ENCODE assay signal across 1 cellular context in the genomic region with DNA sequence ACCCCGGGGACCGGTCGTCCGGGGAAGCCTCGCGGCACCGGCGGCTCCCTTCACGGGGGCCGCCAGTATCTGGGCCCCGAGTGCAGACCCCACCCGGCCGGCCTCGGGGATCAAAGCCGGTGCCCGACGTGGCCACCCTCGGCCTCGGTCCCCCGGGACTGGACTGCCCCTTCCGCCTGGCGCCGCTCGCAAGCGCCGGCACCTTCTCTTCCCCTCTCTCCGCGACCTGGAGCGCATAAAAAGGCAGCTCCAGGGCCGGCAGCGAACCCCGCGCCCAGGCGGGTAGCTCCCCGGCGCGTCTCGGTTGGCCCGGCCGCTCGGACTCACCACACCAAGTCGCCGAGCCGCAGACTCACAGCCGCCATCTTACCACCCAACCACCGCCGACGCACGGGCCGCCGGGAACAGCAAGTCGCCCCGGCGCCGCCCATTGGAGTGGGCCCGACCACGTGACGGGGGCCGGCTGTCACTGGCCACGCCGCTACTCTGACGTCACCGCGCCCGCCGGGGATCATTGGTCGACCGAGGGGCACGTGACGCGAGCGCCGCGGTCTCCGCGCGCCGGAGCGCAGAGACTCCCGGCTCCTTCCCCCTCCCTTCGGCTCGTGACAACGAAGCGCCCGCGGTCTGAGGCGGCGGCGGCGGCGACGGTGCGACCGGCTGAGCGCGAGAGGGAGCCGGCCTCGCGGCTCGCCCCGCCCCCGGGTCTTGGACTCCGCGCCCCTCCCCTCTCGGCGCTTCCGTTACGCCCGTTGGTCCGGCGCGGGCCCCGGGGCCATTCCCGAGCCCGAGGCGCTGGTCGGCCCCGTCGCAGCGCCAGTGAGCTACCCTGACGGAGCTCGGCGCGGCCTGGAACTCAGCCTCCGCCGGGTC.
TF ChIP-seq lines count a peak whose summit lies in the region.

Gene GLYR1 (minus strand): TSS at position 388 of the 873 bp plus-strand sequence. CDS start 23 bp downstream, at position 365.
Gene UBN1 (plus strand): TSS at position 581 of the 873 bp plus-strand sequence. CDS start 5,437 bp downstream, outside the sequence.

TF ChIP-seq in HEK293, 187 proteins besides CTCF, POLR2A, EP300 and RAD21 (continued from another document and continues in another):
- TF ChIP-seq, protein P1, sequence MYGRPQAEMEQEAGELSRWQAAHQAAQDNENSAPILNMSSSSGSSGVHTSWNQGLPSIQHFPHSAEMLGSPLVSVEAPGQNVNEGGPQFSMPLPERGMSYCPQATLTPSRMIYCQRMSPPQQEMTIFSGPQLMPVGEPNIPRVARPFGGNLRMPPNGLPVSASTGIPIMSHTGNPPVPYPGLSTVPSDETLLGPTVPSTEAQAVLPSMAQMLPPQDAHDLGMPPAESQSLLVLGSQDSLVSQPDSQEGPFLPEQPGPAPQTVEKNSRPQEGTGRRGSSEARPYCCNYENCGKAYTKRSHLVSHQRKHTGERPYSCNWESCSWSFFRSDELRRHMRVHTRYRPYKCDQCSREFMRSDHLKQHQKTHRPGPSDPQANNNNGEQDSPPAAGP (tag by site-specific recombination; IDR thresholded peaks at IDR 0.05) = peak; percentile 65
- TF ChIP-seq, protein P2, sequence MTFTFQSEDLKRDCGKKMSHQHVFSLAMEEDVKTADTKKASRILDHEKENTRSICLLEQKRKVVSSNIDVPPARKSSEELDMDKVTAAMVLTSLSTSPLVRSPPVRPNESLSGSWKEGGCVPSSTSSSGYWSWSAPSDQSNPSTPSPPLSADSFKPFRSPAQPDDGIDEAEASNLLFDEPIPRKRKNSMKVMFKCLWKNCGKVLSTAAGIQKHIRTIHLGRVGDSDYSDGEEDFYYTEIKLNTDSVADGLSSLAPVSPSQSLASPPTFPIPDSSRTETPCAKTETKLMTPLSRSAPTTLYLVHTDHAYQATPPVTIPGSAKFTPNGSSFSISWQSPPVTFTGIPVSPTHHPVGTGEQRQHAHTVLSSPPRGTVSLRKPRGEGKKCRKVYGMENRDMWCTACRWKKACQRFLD (tag by site-specific recombination; IDR thresholded peaks at IDR 0.05) = peak; percentile 40; the same call in 1 of the 2 replicates
- TF ChIP-seq ZBTB48 (tag by site-specific recombination; IDR thresholded peaks at IDR 0.05) = 0 out of 2 replicates have a peak, but pooled peaks have one; percentile 20
- 0 out of 2 replicates have a peak, but pooled peaks have one; percentile 16 for TF ChIP-seq KLF10 (tag by site-specific recombination; IDR thresholded peaks at IDR 0.05)
- no peak for TF ChIP-seq ZNF311 (tag by site-specific recombination; IDR thresholded peaks at IDR 0.05; ENCODE audit: borderline replicate concordance)
- TF ChIP-seq ZNF335 (tag by site-specific recombination; conservative IDR thresholded peaks at IDR 0.05) = peak; percentile 92
- TF ChIP-seq ZNF2 (tag by site-specific recombination; IDR thresholded peaks at IDR 0.05) = peak; percentile 48; the same call in 1 of the 2 replicates
- no peak for TF ChIP-seq ZNF830 (tag by site-specific recombination; IDR thresholded peaks at IDR 0.05; ENCODE audit: low read depth)
- no peak for TF ChIP-seq ZNF362 (tag by site-specific recombination; IDR thresholded peaks at IDR 0.05)
- peak; percentile 12; the same call in 1 of the 2 replicates for TF ChIP-seq ZBTB8A (tag by site-specific recombination; IDR thresholded peaks at IDR 0.05)
- TF ChIP-seq MEIS1 (CRISPR knock-in tag; IDR thresholded peaks at IDR 0.05; ENCODE audit: borderline replicate concordance) = no peak
- TF ChIP-seq, protein P3, sequence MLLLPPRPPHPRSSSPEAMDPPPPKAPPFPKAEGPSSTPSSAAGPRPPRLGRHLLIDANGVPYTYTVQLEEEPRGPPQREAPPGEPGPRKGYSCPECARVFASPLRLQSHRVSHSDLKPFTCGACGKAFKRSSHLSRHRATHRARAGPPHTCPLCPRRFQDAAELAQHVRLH (tag by site-specific recombination; IDR thresholded peaks at IDR 0.05) = peak; percentile 38; the same call in 1 of the 2 replicates
- peak; percentile 95 for TF ChIP-seq ZNF76 (tag by site-specific recombination; IDR thresholded peaks at IDR 0.05; ENCODE audit: borderline replicate concordance, low read depth)
- peak; percentile 67 for TF ChIP-seq SP3 (tag by site-specific recombination; IDR thresholded peaks at IDR 0.05)
- TF ChIP-seq ZBTB17 (tag by site-specific recombination; IDR thresholded peaks at IDR 0.05) = peak; percentile 67
- TF ChIP-seq, protein P4, sequence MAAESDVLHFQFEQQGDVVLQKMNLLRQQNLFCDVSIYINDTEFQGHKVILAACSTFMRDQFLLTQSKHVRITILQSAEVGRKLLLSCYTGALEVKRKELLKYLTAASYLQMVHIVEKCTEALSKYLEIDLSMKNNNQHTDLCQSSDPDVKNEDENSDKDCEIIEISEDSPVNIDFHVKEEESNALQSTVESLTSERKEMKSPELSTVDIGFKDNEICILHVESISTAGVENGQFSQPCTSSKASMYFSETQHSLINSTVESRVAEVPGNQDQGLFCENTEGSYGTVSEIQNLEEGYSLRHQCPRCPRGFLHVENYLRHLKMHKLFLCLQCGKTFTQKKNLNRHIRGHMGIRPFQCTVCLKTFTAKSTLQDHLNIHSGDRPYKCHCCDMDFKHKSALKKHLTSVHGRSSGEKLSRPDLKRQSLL (tag by site-specific recombination; IDR thresholded peaks at IDR 0.05) = no peak
- peak; percentile 81 for TF ChIP-seq ZBTB26 (tag by site-specific recombination; optimal IDR thresholded peaks at IDR 0.05)
- no peak for TF ChIP-seq ZNF155 (tag by site-specific recombination; IDR thresholded peaks at IDR 0.05)
- TF ChIP-seq, protein P5, sequence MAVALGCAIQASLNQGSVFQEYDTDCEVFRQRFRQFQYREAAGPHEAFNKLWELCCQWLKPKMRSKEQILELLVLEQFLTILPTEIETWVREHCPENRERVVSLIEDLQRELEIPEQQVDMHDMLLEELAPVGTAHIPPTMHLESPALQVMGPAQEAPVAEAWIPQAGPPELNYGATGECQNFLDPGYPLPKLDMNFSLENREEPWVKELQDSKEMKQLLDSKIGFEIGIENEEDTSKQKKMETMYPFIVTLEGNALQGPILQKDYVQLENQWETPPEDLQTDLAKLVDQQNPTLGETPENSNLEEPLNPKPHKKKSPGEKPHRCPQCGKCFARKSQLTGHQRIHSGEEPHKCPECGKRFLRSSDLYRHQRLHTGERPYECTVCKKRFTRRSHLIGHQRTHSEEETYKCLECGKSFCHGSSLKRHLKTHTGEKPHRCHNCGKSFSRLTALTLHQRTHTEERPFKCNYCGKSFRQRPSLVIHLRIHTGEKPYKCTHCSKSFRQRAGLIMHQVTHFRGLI (tag by site-specific recombination; IDR thresholded peaks at IDR 0.05) = peak; percentile 50; the same call in 1 of the 2 replicates
- TF ChIP-seq ZFP41 (tag by site-specific recombination; IDR thresholded peaks at IDR 0.05; ENCODE audit: borderline replicate concordance) = no peak
- peak; percentile 74 for TF ChIP-seq ZFHX2 (tag by site-specific recombination; conservative IDR thresholded peaks at IDR 0.05)
- no peak for TF ChIP-seq ZNF26 (tag by site-specific recombination; IDR thresholded peaks at IDR 0.05)
- TF ChIP-seq, protein P6, sequence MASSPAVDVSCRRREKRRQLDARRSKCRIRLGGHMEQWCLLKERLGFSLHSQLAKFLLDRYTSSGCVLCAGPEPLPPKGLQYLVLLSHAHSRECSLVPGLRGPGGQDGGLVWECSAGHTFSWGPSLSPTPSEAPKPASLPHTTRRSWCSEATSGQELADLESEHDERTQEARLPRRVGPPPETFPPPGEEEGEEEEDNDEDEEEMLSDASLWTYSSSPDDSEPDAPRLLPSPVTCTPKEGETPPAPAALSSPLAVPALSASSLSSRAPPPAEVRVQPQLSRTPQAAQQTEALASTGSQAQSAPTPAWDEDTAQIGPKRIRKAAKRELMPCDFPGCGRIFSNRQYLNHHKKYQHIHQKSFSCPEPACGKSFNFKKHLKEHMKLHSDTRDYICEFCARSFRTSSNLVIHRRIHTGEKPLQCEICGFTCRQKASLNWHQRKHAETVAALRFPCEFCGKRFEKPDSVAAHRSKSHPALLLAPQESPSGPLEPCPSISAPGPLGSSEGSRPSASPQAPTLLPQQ (tag by site-specific recombination; IDR thresholded peaks at IDR 0.05) = peak; percentile 84
- no peak for TF ChIP-seq ZIC2 (tag by site-specific recombination; IDR thresholded peaks at IDR 0.05)
- TF ChIP-seq GLIS2 (tag by site-specific recombination; IDR thresholded peaks at IDR 0.05) = peak; percentile 65; the same call in 1 of the 2 replicates
- peak; percentile 90 for TF ChIP-seq YY1 (tag by site-specific recombination; IDR thresholded peaks at IDR 0.05)
- TF ChIP-seq, protein P7, sequence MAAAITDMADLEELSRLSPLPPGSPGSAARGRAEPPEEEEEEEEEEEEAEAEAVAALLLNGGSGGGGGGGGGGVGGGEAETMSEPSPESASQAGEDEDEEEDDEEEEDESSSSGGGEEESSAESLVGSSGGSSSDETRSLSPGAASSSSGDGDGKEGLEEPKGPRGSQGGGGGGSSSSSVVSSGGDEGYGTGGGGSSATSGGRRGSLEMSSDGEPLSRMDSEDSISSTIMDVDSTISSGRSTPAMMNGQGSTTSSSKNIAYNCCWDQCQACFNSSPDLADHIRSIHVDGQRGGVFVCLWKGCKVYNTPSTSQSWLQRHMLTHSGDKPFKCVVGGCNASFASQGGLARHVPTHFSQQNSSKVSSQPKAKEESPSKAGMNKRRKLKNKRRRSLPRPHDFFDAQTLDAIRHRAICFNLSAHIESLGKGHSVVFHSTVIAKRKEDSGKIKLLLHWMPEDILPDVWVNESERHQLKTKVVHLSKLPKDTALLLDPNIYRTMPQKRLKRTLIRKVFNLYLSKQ (tag by site-specific recombination; IDR thresholded peaks at IDR 0.05; ENCODE audit: borderline replicate concordance) = no peak
- peak; percentile 32; the same call in 1 of the 2 replicates for TF ChIP-seq ZNF596 (tag by site-specific recombination; IDR thresholded peaks at IDR 0.05)
- TF ChIP-seq ZNF292 (tag by site-specific recombination; IDR thresholded peaks at IDR 0.05; ENCODE audit: borderline replicate concordance, low read depth) = no peak
- TF ChIP-seq, protein P8, sequence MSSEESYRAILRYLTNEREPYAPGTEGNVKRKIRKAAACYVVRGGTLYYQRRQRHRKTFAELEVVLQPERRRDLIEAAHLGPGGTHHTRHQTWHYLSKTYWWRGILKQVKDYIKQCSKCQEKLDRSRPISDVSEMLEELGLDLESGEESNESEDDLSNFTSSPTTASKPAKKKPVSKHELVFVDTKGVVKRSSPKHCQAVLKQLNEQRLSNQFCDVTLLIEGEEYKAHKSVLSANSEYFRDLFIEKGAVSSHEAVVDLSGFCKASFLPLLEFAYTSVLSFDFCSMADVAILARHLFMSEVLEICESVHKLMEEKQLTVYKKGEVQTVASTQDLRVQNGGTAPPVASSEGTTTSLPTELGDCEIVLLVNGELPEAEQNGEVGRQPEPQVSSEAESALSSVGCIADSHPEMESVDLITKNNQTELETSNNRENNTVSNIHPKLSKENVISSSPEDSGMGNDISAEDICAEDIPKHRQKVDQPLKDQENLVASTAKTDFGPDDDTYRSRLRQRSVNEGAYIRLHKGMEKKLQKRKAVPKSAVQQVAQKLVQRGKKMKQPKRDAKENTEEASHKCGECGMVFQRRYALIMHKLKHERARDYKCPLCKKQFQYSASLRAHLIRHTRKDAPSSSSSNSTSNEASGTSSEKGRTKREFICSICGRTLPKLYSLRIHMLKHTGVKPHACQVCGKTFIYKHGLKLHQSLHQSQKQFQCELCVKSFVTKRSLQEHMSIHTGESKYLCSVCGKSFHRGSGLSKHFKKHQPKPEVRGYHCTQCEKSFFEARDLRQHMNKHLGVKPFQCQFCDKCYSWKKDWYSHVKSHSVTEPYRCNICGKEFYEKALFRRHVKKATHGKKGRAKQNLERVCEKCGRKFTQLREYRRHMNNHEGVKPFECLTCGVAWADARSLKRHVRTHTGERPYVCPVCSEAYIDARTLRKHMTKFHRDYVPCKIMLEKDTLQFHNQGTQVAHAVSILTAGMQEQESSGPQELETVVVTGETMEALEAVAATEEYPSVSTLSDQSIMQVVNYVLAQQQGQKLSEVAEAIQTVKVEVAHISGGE (tag by site-specific recombination; conservative IDR thresholded peaks at IDR 0.05; ENCODE audit: low read depth) = peak; percentile 34; the same call in 1 of the 2 replicates
- TF ChIP-seq ZNF404 (tag by site-specific recombination; IDR thresholded peaks at IDR 0.05) = no peak
- no peak for TF ChIP-seq ZNF174 (tag by site-specific recombination; IDR thresholded peaks at IDR 0.05)
- TF ChIP-seq EGR2 (tag by site-specific recombination; IDR thresholded peaks at IDR 0.05; ENCODE audit: low read depth) = peak; percentile 57; the same call in 1 of the 2 replicates
